In the genomic region with DNA sequence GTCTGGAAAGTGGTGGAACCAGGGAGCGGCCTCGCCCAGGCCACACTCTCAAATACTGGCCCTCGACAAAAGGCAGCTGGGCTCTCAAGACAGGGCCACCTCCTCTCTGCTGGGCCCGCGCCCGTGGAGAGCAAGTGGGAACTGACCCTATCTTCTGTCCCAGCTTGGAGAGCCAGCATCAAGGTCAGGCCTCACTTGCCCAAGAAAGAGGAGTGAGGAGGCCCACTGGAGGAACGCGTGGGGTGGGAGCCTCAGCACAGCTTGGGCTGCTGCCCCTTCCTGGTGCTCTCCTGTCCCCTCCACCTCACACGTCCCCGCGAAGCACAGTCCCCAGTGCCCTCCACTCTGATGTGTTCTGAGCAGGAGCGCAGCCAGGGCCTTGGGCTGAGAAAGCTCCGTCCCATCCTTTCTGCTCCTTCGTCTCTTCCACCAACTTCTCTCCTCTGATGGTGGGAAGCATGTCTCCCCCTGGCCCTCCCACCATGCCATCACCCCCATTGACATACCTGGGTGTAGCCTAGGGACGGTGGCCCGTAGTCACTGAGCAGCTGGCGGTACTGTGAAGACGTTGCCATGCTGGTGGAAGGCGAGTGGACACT, we compare ENCODE assay signal across 24 cellular contexts. TPM values are rescaled to one million over a fixed set of nuclear protein-coding genes. Genes with fewer than 3 reads are reported as not detected.
DNase-seq lines count a peak whose midpoint lies in the region; ATAC-seq, FAIRE-seq and TF ChIP-seq lines count a peak whose summit lies in the region.
"Had no signal": no experiment of that assay in that cellular context is flagged by ENCODE, and none has a peak within 500 bp of the region (broad histone marks: within the 10 kb centered on the region; RNA-seq: fewer than 3 reads in every experiment).

No MANE protein-coding gene starts in this region.

- no peak overlapping the region for H3K27ac ChIP-seq in kidney (ENCODE audit: low read depth in 2 of 2, low read length in 2 of 2)
- H3K27ac ChIP-seq: A549, colonic mucosa, KMS-11, neutrophil, SJSA1 had no signal

- no peak for DNase-seq in activated naive CD4-positive, alpha-beta T cell treated with anti-CD3 and anti-CD28 coated beads, Interleukin-2, amount 50 U/mL, for 16 hours
- DNase-seq in kidney (peak; percentile 59), SKM-1 treated with dmso at 0.1 percent for 144 hours (lab: John Stamatoyannopoulos, UW; ENCODE audit: unreplicated experiment) (no peak)
- DNase-seq in stimulated activated CD4-positive, alpha-beta T cell treated with anti-CD3 and anti-CD28 coated beads, Interleukin-4, amount 100 ng/mL, for 1 hour, result no peak
- DNase-seq: activated CD4-positive, alpha-beta T cell treated with anti-CD3 and anti-CD28 coated beads for 4 hours; activated CD8-positive, alpha-beta memory T cell treated with anti-CD3 and anti-CD28 coated beads for 24 hours; activated naive CD4-positive, alpha-beta T cell treated with Interleukin-2 at 50 U/mL for 16 hours; activated T-cell treated with anti-CD3 and anti-CD28 coated beads, Interleukin-2, amount 50 U/mL, for 24 hours; colonic mucosa; NCI-H1694 treated with DMSO at 0.1 percent for 48 hours; NCI-H524 treated with DMSO at 0.1 percent for 48 hours had no signal

- H3K9me3 Mint-ChIP-seq in activated naive CD4-positive, alpha-beta T cell treated with anti-CD3 and anti-CD28 coated beads, Interleukin-2, amount 50 U/mL, for 24 hours, result no peaks in the 10 kb centered on the region
- no peaks in the 10 kb centered on the region for H3K9me3 Mint-ChIP-seq in activated T-helper 17 cell treated with anti-CD3 and anti-CD28 coated beads, Interleukin-2, amount 50 U/mL, for 72 hours
- H3K9me3 Mint-ChIP-seq: activated T-cell treated with anti-CD3 and anti-CD28 coated beads, Interleukin-2, amount 50 U/mL, for 24 hours had no signal

- H3K4me3 ChIP-seq in kidney (ENCODE audit: low read length in 2 of 2) (no peak overlapping the region), skeletal muscle satellite cell (ENCODE audit: low read length) (no peak overlapping the region)
- H3K4me3 ChIP-seq: A549, colonic mucosa, gastroesophageal sphincter, GM23338, SJSA1, skin epidermis had no signal

- no peaks in the 10 kb centered on the region for H3K27me3 Mint-ChIP-seq in activated naive CD4-positive, alpha-beta T cell treated with anti-CD3 and anti-CD28 coated beads, Interleukin-2, amount 50 U/mL, for 24 hours
- no peaks in the 10 kb centered on the region for H3K27me3 Mint-ChIP-seq in activated T-helper 17 cell treated with anti-CD3 and anti-CD28 coated beads, Interleukin-2, amount 50 U/mL, for 72 hours
- H3K27me3 Mint-ChIP-seq: activated T-cell treated with anti-CD3 and anti-CD28 coated beads, Interleukin-2, amount 50 U/mL, for 24 hours had no signal

- H3K27me3 ChIP-seq in skeletal muscle satellite cell (ENCODE audit: control insufficient read depth, insufficient read depth, low read length), result no peaks in the 10 kb centered on the region
- H3K27me3 ChIP-seq: colonic mucosa, gastroesophageal sphincter, SJSA1 had no signal

- H3K4me2 ChIP-seq in skeletal muscle satellite cell (ENCODE audit: low read length), result peak overlapping the region; percentile 100
- H3K4me2 ChIP-seq: A549, GM23338, KMS-11 had no signal

- no peak for ATAC-seq in activated T-helper 17 cell treated with anti-CD3 and anti-CD28 coated beads, Interleukin-2, amount 50 U/mL, for 72 hours (replicated peaks)
- ATAC-seq in GM19324 (IDR thresholded peaks at IDR 0.05; ENCODE audit: low FRiP score, unreplicated experiment), result no peak
- ATAC-seq: A549, gastroesophageal sphincter, GM23338 had no signal

- peaks cover 0 to 20% of the 10 kb centered on the region in 2 donors for H3K4me1 ChIP-seq in kidney (ENCODE audit: control insufficient read depth in 1 of 2, insufficient read depth in 1 of 2, low read depth in 1 of 2, low read length in 2 of 2)
- H3K4me1 ChIP-seq in skeletal muscle satellite cell (ENCODE audit: control insufficient read depth, insufficient read depth, low read length), result peaks cover 38% of the 10 kb centered on the region

- H3K4me3 Mint-ChIP-seq in activated naive CD4-positive, alpha-beta T cell treated with anti-CD3 and anti-CD28 coated beads, Interleukin-2, amount 50 U/mL, for 24 hours, result no peak overlapping the region
- H3K4me3 Mint-ChIP-seq in activated T-helper 17 cell treated with anti-CD3 and anti-CD28 coated beads, Interleukin-2, amount 50 U/mL, for 72 hours, result no peak overlapping the region
- H3K4me3 Mint-ChIP-seq: activated T-cell treated with anti-CD3 and anti-CD28 coated beads, Interleukin-2, amount 50 U/mL, for 24 hours; GM23338 had no signal

- intact Hi-C loops in kidney (cut with DNase I), result no loop called here

- peaks cover 20% of the 10 kb centered on the region for H3K4me1 Mint-ChIP-seq in activated naive CD4-positive, alpha-beta T cell treated with anti-CD3 and anti-CD28 coated beads, Interleukin-2, amount 50 U/mL, for 24 hours
- no peaks in the 10 kb centered on the region for H3K4me1 Mint-ChIP-seq in activated T-helper 17 cell treated with anti-CD3 and anti-CD28 coated beads, Interleukin-2, amount 50 U/mL, for 72 hours

- peaks cover 8 to 9% of the 10 kb centered on the region in 2 donors for H3K36me3 ChIP-seq in kidney (ENCODE audit: control insufficient read depth in 1 of 2, insufficient read depth in 2 of 2, low read length in 2 of 2)
- peaks cover 41% of the 10 kb centered on the region for H3K36me3 ChIP-seq in skeletal muscle satellite cell (ENCODE audit: insufficient read depth, low read length)
- H3K36me3 ChIP-seq: colonic mucosa had no signal

- H3K36me3 Mint-ChIP-seq in activated naive CD4-positive, alpha-beta T cell treated with anti-CD3 and anti-CD28 coated beads, Interleukin-2, amount 50 U/mL, for 24 hours, result no peaks in the 10 kb centered on the region
- peaks cover 5% of the 10 kb centered on the region for H3K36me3 Mint-ChIP-seq in activated T-helper 17 cell treated with anti-CD3 and anti-CD28 coated beads, Interleukin-2, amount 50 U/mL, for 72 hours (ENCODE audit: low read depth)

- no peak for FAIRE-seq in kidney (lab: Jason Lieb, UNC)
- FAIRE-seq: A549, HTR-8/SVneo, urothelium cell line had no signal

- no peak for TF ChIP-seq CTCF in kidney (IDR thresholded peaks at IDR 0.05; ENCODE audit: borderline replicate concordance, extremely low read depth, insufficient read depth)

- H3K9me3 ChIP-seq in kidney (ENCODE audit: control insufficient read depth in 1 of 2, low read length in 2 of 2) (no peaks in the 10 kb centered on the region), skeletal muscle satellite cell (replicated peaks; ENCODE audit: low read length) (no peaks in the 10 kb centered on the region)
- H3K9me3 ChIP-seq: A549, colonic mucosa, gastroesophageal sphincter, neutrophil, SJSA1 had no signal

- H3K27ac Mint-ChIP-seq in activated naive CD4-positive, alpha-beta T cell treated with anti-CD3 and anti-CD28 coated beads, Interleukin-2, amount 50 U/mL, for 24 hours, result peak overlapping the region; percentile 46
- H3K27ac Mint-ChIP-seq in activated T-helper 17 cell treated with anti-CD3 and anti-CD28 coated beads, Interleukin-2, amount 50 U/mL, for 72 hours, result peak overlapping the region; percentile 52
- H3K27ac Mint-ChIP-seq: activated T-cell treated with anti-CD3 and anti-CD28 coated beads, Interleukin-2, amount 50 U/mL, for 24 hours; GM23338 had no signal

- H3K9ac ChIP-seq in kidney (ENCODE audit: low read length in 2 of 2), result no peak overlapping the region
- peak overlapping the region; percentile 97 for H3K9ac ChIP-seq in skeletal muscle satellite cell (ENCODE audit: low read depth, low read length)
- H3K9ac ChIP-seq: KMS-11 had no signal

RNA-seq across cellular contexts. Expression of a gene that starts 4.9 kb away (rescaled TPM):
- 10 to 100 TPM; 25.1 to 41.9 TPM for total RNA-seq in activated T-helper 17 cell treated with anti-CD3 and anti-CD28 coated beads, Interleukin-2, amount 50 U/mL, for 72 hours
- 80.1 TPM for total RNA-seq in kidney
- polyA plus RNA-seq in kidney (ENCODE audit: insufficient read depth, low read depth, low replicate concordance), result 104 TPM
- total RNA-seq in skeletal muscle satellite cell (2012; rRNA removed), result 145 and 216 TPM in 2 replicates

RNA-seq across cellular contexts. Expression of a gene that starts 33.5 kb away (rescaled TPM):
- total RNA-seq in activated T-helper 17 cell treated with anti-CD3 and anti-CD28 coated beads, Interleukin-2, amount 50 U/mL, for 72 hours, result 10 to 100 TPM; 26.8 to 32.3 TPM
- 17.8 TPM for total RNA-seq in kidney
- polyA plus RNA-seq in kidney (ENCODE audit: insufficient read depth, low read depth, low replicate concordance), result 12.8 TPM
- total RNA-seq in skeletal muscle satellite cell (2012; rRNA removed), result 4.6 and 8.6 TPM in 2 replicates

RNA-seq across cellular contexts. Expression of a gene that starts 33.8 kb away (rescaled TPM):
- 10 to 100 TPM; 72.3 to 77.1 TPM for total RNA-seq in activated T-helper 17 cell treated with anti-CD3 and anti-CD28 coated beads, Interleukin-2, amount 50 U/mL, for 72 hours
- 25.2 TPM for total RNA-seq in kidney
- 7.2 TPM for polyA plus RNA-seq in kidney (ENCODE audit: insufficient read depth, low read depth, low replicate concordance)
- total RNA-seq in skeletal muscle satellite cell (2012; rRNA removed), result 27.9 and 28.8 TPM in 2 replicates
